ENCODE assay signal across 2 cellular contexts in the genomic region with DNA sequence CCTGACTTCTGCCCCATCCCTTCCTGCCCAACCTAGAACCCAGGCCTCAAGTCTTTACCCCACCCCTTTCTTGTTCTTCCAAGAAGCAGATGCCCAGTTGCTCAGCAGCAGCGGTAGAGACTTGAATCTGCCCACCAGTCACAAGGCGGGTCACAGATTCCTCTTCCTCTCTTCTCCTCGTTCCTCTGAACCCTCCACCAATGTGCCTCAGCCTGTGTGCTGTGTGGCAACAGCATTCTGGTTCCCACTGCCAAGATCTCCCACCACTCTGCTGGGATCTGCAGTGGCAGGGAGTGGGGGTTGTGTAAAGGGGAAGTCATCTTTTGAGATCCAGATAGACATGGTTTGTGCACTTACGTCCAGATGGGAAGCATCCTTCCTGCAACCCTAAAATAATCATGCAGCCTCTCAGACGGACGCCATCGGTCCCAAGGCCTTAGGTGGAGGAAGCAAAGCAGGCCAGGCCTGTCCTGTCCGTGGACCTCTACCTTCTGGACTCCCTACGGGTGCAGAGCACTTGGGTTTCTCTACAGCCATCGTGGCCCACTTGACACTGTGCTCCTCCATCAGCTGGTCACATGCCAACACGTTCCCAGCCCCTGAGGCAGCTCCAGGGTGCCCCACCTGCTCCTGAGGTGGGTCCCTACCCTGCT.
TF ChIP-seq lines count a peak whose summit lies in the region.

No MANE protein-coding gene starts in this region.

TF ChIP-seq in HCT116, 20 proteins besides CTCF, POLR2A, EP300 and RAD21:
- TF ChIP-seq SP1 (IDR thresholded peaks at IDR 0.05; ENCODE audit: low read depth): no peak
- no peak for TF ChIP-seq JUND (IDR thresholded peaks at IDR 0.05)
- no peak for TF ChIP-seq ELF1 (IDR thresholded peaks at IDR 0.05; ENCODE audit: borderline replicate concordance, low read depth)
- TF ChIP-seq EGR1 (IDR thresholded peaks at IDR 0.05; ENCODE audit: low read depth): no peak
- no peak for TF ChIP-seq TCF7L2 (IDR thresholded peaks at IDR 0.05; ENCODE audit: borderline replicate concordance, extremely low read depth, insufficient read depth, insufficient read length)
- TF ChIP-seq POLR2AphosphoS5 (IDR thresholded peaks at IDR 0.05; ENCODE audit: low read depth, low read length): no peak
- no peak for TF ChIP-seq REST (IDR thresholded peaks at IDR 0.05; ENCODE audit: low read depth)
- no peak for TF ChIP-seq SIN3A (IDR thresholded peaks at IDR 0.05; ENCODE audit: low read depth)
- TF ChIP-seq FOSL1 (IDR thresholded peaks at IDR 0.05; ENCODE audit: low read depth): no peak
- TF ChIP-seq, protein P1, sequence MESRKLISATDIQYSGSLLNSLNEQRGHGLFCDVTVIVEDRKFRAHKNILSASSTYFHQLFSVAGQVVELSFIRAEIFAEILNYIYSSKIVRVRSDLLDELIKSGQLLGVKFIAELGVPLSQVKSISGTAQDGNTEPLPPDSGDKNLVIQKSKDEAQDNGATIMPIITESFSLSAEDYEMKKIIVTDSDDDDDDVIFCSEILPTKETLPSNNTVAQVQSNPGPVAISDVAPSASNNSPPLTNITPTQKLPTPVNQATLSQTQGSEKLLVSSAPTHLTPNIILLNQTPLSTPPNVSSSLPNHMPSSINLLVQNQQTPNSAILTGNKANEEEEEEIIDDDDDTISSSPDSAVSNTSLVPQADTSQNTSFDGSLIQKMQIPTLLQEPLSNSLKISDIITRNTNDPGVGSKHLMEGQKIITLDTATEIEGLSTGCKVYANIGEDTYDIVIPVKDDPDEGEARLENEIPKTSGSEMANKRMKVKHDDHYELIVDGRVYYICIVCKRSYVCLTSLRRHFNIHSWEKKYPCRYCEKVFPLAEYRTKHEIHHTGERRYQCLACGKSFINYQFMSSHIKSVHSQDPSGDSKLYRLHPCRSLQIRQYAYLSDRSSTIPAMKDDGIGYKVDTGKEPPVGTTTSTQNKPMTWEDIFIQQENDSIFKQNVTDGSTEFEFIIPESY (IDR thresholded peaks at IDR 0.05; ENCODE audit: extremely low read depth, insufficient replicate concordance, low read length): no peak

TF ChIP-seq in HepG2, 621 proteins besides CTCF, POLR2A, EP300 and RAD21:
- TF ChIP-seq KDM2A (CRISPR knock-in tag; IDR thresholded peaks at IDR 0.05; ENCODE audit: borderline replicate concordance, low read depth) (no peak), ZNF737 (CRISPR knock-in tag; IDR thresholded peaks at IDR 0.05; ENCODE audit: borderline replicate concordance) (no peak), ZNF207 (IDR thresholded peaks at IDR 0.05; ENCODE audit: borderline replicate concordance) (no peak), HES4 (CRISPR knock-in tag; IDR thresholded peaks at IDR 0.05; ENCODE audit: borderline replicate concordance) (no peak), ZIK1 (CRISPR knock-in tag; IDR thresholded peaks at IDR 0.05; ENCODE audit: borderline replicate concordance, low read depth) (no peak), ZNF709 (CRISPR knock-in tag; IDR thresholded peaks at IDR 0.05) (no peak), CCAR2 (optimal IDR thresholded peaks at IDR 0.05; ENCODE audit: low read depth, low read length) (no peak)
- TF ChIP-seq, protein P2, sequence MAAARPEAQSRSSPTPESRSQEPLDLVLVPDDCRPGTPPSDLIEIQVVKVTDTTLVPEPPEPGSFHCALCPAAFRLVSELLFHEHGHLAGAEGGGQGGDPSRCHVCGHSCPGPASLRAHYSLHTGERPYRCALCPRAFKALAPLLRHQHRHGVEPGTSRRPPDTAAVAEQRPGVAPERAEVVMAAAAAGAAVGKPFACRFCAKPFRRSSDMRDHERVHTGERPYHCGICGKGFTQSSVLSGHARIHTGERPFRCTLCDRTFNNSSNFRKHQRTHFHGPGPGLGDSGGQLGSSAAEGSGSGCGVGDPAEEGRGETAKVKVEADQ (CRISPR knock-in tag; IDR thresholded peaks at IDR 0.05; ENCODE audit: borderline replicate concordance): no peak
